8 cellular contexts compared by ENCODE assay signal in genomic region chr14:90060965-90061848, GRCh38. TPM values are rescaled to one million over a fixed set of nuclear protein-coding genes. Genes with fewer than 3 reads are reported as not detected.
A peak's percentile ranks its signal among the peaks of the same experiment; 100 is the strongest.
DNase-seq lines count a peak whose midpoint lies in the region; TF ChIP-seq lines count a peak whose summit lies in the region.

No MANE protein-coding gene starts in this region.

- intact Hi-C loops in activated CD4-positive, alpha-beta T cell treated with anti-CD3 and anti-CD28 coated beads, Interleukin-2, amount 10 ng/mL, durations not matched to agents 24 days and 14 days (cut with micrococcal nuclease), result loop anchor here (1.0 to 2.0 kb wide), 3 partner anchors 88 to 120 kb away; partner anchors contain the start of genes EFCAB11 and TDP1
- intact Hi-C loops in ascending aorta (cut with DNase I), result no loop called here

- H3K27ac Mint-ChIP-seq in activated CD4-positive, alpha-beta T cell treated with anti-CD3 and anti-CD28 coated beads, Interleukin-2, amount 10 ng/mL, durations not matched to agents 24 days and 14 days, result no peak overlapping the region

- H3K27ac ChIP-seq in HL-60 (replicated peaks) (no peak overlapping the region), ascending aorta (no peak overlapping the region), subcutaneous abdominal adipose tissue (ENCODE audit: low read depth, low read length) (no peak overlapping the region)

- peaks cover 63% of the 10 kb centered on the region for H3K27me3 Mint-ChIP-seq in activated CD4-positive, alpha-beta T cell treated with anti-CD3 and anti-CD28 coated beads, Interleukin-2, amount 10 ng/mL, durations not matched to agents 24 days and 14 days

- H3K4me1 ChIP-seq in ascending aorta (peaks cover 16 to 19% of the 10 kb centered on the region in 2 donors), subcutaneous abdominal adipose tissue (ENCODE audit: control insufficient read depth in 5 of 5, insufficient read depth in 5 of 5, low read length in 5 of 5) (peaks cover 0 to 35% (median 29%) of the 10 kb centered on the region in 5 donors)

- H3K4me1 Mint-ChIP-seq in activated CD4-positive, alpha-beta T cell treated with anti-CD3 and anti-CD28 coated beads, Interleukin-2, amount 10 ng/mL, durations not matched to agents 24 days and 14 days, result peaks cover 16% of the 10 kb centered on the region

- H3K4me3 Mint-ChIP-seq in activated CD4-positive, alpha-beta T cell treated with anti-CD3 and anti-CD28 coated beads, Interleukin-2, amount 10 ng/mL, durations not matched to agents 24 days and 14 days, result peak overlapping the region; percentile 85

- H3K36me3 ChIP-seq in ascending aorta (no peaks in the 10 kb centered on the region), subcutaneous abdominal adipose tissue (ENCODE audit: control insufficient read depth in 5 of 5, insufficient read depth in 5 of 5, low read length in 5 of 5) (no peaks in the 10 kb centered on the region)

- H3K4me3 ChIP-seq in HL-60 (replicated peaks; ENCODE audit: insufficient read depth, low read length) (peak overlapping the region; percentile 43), ascending aorta (peak overlapping the region; percentile 48 to 61), subcutaneous abdominal adipose tissue (ENCODE audit: low read depth in 1 of 5, low read length in 5 of 5) (peak overlapping the region in 4 of 5 donors; percentile 54 to 66 (median 58))

- no peaks in the 10 kb centered on the region for H3K9me3 ChIP-seq in ascending aorta
- no peaks in the 10 kb centered on the region for H3K9me3 ChIP-seq in subcutaneous abdominal adipose tissue (ENCODE audit: control insufficient read depth in 5 of 5, low read length in 5 of 5)

- DNase-seq in activated CD4-positive, alpha-beta T cell treated with anti-CD3 and anti-CD28 coated beads, Interleukin-2, amount 10 ng/mL, durations not matched to agents 24 days and 14 days, result peak; percentile 71
- DNase-seq in activated CD4-positive, alpha-beta T cell treated with anti-CD3 and anti-CD28 coated beads, Interleukin-2, amount 50 U/mL, for 4 hours, result no peak
- DNase-seq in HL-60 (ENCODE audit: low read depth in 1 of 2, low spot score in 1 of 2) (no peak), ascending aorta (ENCODE audit: low spot score in 2 of 2) (no peak), islet precursor cell (peak; percentile 74), NCI-H2171 treated with DMSO at 0.1 percent for 48 hours (lab: John Stamatoyannopoulos, UW) (no peak), NCI-H2107 treated with DMSO at 0.1 percent for 48 hours (lab: John Stamatoyannopoulos, UW; ENCODE audit: unreplicated experiment) (no peak)

- peaks cover 63% of the 10 kb centered on the region for H3K27me3 ChIP-seq in HL-60 (ENCODE audit: insufficient read depth, poor library complexity, severe bottlenecking)
- peaks cover 17% of the 10 kb centered on the region for H3K27me3 ChIP-seq in ascending aorta
- peaks cover 20 to 38% (median 36%) of the 10 kb centered on the region in 5 donors for H3K27me3 ChIP-seq in subcutaneous abdominal adipose tissue (ENCODE audit: control insufficient read depth in 5 of 5, insufficient read depth in 4 of 5, low read length in 5 of 5)

- H3K36me3 Mint-ChIP-seq in activated CD4-positive, alpha-beta T cell treated with anti-CD3 and anti-CD28 coated beads, Interleukin-2, amount 10 ng/mL, durations not matched to agents 24 days and 14 days (ENCODE audit: low read depth), result no peaks in the 10 kb centered on the region

- no peak overlapping the region for H3K9ac ChIP-seq in subcutaneous abdominal adipose tissue (ENCODE audit: low read length in 5 of 5)

- H3K9me3 Mint-ChIP-seq in activated CD4-positive, alpha-beta T cell treated with anti-CD3 and anti-CD28 coated beads, Interleukin-2, amount 10 ng/mL, durations not matched to agents 24 days and 14 days, result no peaks in the 10 kb centered on the region

- TF ChIP-seq CTCF in HL-60 (IDR thresholded peaks at IDR 0.05; ENCODE audit: insufficient read depth, low read length), result no peak
- no peak for TF ChIP-seq CTCF in ascending aorta (IDR thresholded peaks at IDR 0.05)

RNA-seq across cellular contexts. Expression of gene KCNK13, which starts 0.6 kb away (rescaled TPM):
- total RNA-seq in activated CD4-positive, alpha-beta T cell treated with anti-CD3 and anti-CD28 coated beads, Interleukin-2, amount 10 ng/mL, durations not matched to agents 24 days and 14 days, result not detected in 2 replicates
- not detected for total RNA-seq in ascending aorta

Comparison
In these comparisons a context has a peak if more than half of its experiments do, and no peak if none do; other contexts are left out.
1. DNase-seq: peak in activated CD4-positive, alpha-beta T cell treated with anti-CD3 and anti-CD28 coated beads, Interleukin-2, amount 10 ng/mL, durations not matched to agents 24 days and 14 days (single experiment) and islet precursor cell (single experiment); none in activated CD4-positive, alpha-beta T cell treated with anti-CD3 and anti-CD28 coated beads, Interleukin-2, amount 50 U/mL, for 4 hours (0 of 2), HL-60 (0 of 2), ascending aorta (0 of 2), NCI-H2171 treated with DMSO at 0.1 percent for 48 hours (single experiment) and NCI-H2107 treated with DMSO at 0.1 percent for 48 hours (single experiment).
2. Peak in every context shown above with its lines, with median percentiles within 50 percentile points of each other: H3K4me3 ChIP-seq.